Comparison of ENCODE assay signal across 16 cellular contexts in the genomic region with DNA sequence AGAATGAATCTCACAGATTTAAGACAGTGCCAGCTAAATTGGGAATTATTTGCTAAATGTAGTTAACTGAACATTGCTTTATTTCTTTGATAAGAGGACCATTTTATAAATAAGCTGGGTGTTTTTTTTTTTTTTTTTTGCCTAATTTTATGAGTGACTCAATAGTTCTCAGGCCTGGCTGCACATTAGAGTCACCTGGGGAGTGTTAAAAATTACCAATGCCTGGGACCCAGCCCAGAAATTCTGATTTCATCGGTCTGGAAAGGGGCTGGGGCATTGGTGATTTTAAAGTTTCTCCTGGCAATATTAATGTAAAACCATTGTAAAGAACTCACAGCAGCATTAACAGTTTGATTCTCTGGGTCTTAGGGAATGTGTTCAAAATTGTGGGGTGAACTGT.
"Had no signal": no experiment of that assay in that cellular context is flagged by ENCODE, and none has a peak within 500 bp of the region (broad histone marks: within the 10 kb centered on the region; RNA-seq: fewer than 3 reads in every experiment).

No MANE protein-coding gene starts in this region.

- H3K27ac Mint-ChIP-seq: activated CD4-positive, alpha-beta memory T cell treated with anti-CD3 and anti-CD28 coated beads, Interleukin-2, amount 10 ng/mL, durations not matched to agents 7 days and 5 days; activated CD4-positive, alpha-beta T cell treated with anti-CD3 and anti-CD28 coated beads for 36 hours; natural killer cell had no signal

- H3K27me3 ChIP-seq: gastroesophageal sphincter, thyroid gland had no signal

- H3K9me3 Mint-ChIP-seq: activated CD4-positive, alpha-beta memory T cell treated with anti-CD3 and anti-CD28 coated beads, Interleukin-2, amount 10 ng/mL, durations not matched to agents 7 days and 5 days; natural killer cell had no signal

- H3K4me3 Mint-ChIP-seq: activated CD4-positive, alpha-beta memory T cell treated with anti-CD3 and anti-CD28 coated beads, Interleukin-2, amount 10 ng/mL, durations not matched to agents 7 days and 5 days; activated CD4-positive, alpha-beta T cell treated with anti-CD3 and anti-CD28 coated beads for 36 hours; natural killer cell had no signal

- DNase-seq: activated CD4-positive, alpha-beta memory T cell treated with anti-CD3 and anti-CD28 coated beads, Interleukin-2, amount 10 ng/mL, durations not matched to agents 7 days and 5 days; activated CD4-positive, alpha-beta T cell treated with anti-CD3 and anti-CD28 coated beads for 36 hours; activated naive CD4-positive, alpha-beta T cell; central memory CD4-positive, alpha-beta T cell; cortex of kidney; effector CD8-positive, alpha-beta T cell; natural killer cell; nucleus accumbens; SK-N-SH; stimulated activated CD4-positive, alpha-beta T cell treated with anti-CD3 and anti-CD28 coated beads, Interleukin-4, amount 100 ng/mL, for 24 hours; T-helper 1 cell; thyroid gland; WERI-Rb-1 had no signal

- H3K4me3 ChIP-seq: gastroesophageal sphincter, lung, prostate gland, thyroid gland had no signal

- H3K4me1 Mint-ChIP-seq: activated CD4-positive, alpha-beta memory T cell treated with anti-CD3 and anti-CD28 coated beads, Interleukin-2, amount 10 ng/mL, durations not matched to agents 7 days and 5 days; activated CD4-positive, alpha-beta T cell treated with anti-CD3 and anti-CD28 coated beads for 36 hours; natural killer cell had no signal

- H3K27ac ChIP-seq: gastroesophageal sphincter, prostate gland, thyroid gland, WERI-Rb-1 had no signal

- H3K36me3 ChIP-seq: gastroesophageal sphincter, prostate gland, thyroid gland, WERI-Rb-1 had no signal

- H3K27me3 Mint-ChIP-seq: activated CD4-positive, alpha-beta memory T cell treated with anti-CD3 and anti-CD28 coated beads, Interleukin-2, amount 10 ng/mL, durations not matched to agents 7 days and 5 days; activated CD4-positive, alpha-beta T cell treated with anti-CD3 and anti-CD28 coated beads for 36 hours had no signal

- H3K4me1 ChIP-seq: prostate gland had no signal

- H3K9me3 ChIP-seq: gastroesophageal sphincter, prostate gland, SK-N-SH, thyroid gland had no signal

- H3K36me3 Mint-ChIP-seq: natural killer cell had no signal

- ATAC-seq: activated CD4-positive, alpha-beta T cell treated with anti-CD3 and anti-CD28 coated beads for 36 hours; gastroesophageal sphincter; natural killer cell had no signal
